ENCODE assay signal across 1 cellular context in the genomic region with DNA sequence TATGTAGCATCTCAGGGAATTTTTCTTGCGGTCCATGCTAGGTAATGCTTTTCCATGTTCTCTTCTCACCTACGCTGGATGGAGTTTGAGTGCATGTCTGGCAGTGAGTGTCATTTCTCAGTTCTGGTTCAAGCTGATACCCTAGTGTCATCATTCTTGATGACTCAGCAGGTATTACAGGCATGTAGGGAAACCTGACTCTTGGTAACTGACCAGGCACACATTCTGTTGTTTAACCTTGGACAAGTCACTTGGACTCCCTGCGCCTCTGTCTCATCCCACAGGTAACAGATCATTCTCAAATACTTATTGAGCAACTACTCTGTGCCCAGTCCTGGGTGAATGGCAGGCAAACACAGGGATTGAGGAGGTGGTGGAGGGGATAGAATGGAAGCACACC.
TF ChIP-seq lines count a peak whose summit lies in the region.

No MANE protein-coding gene starts in this region.

TF ChIP-seq in HepG2, 621 proteins besides CTCF, POLR2A, EP300 and RAD21:
- TF ChIP-seq MAFK (conservative IDR thresholded peaks at IDR 0.05 in 1 of 2, IDR thresholded peaks at IDR 0.05 in 1 of 2; ENCODE audit: low read length in 2 of 2) (peak; percentile 99), PRMT3 (CRISPR knock-in tag; IDR thresholded peaks at IDR 0.05; ENCODE audit: borderline replicate concordance, low read depth) (no peak), NCOA5 (CRISPR knock-in tag; IDR thresholded peaks at IDR 0.05) (no peak), CREB1 (IDR thresholded peaks at IDR 0.05) (peak; percentile 16; the same call in 1 of the 2 replicates), CREB1 (CRISPR knock-in tag; IDR thresholded peaks at IDR 0.05) (no peak), AKAP8 (CRISPR knock-in tag; IDR thresholded peaks at IDR 0.05) (no peak), MAFF (IDR thresholded peaks at IDR 0.05; ENCODE audit: low read depth, low read length) (peak; percentile 99)
- TF ChIP-seq, protein P1, sequence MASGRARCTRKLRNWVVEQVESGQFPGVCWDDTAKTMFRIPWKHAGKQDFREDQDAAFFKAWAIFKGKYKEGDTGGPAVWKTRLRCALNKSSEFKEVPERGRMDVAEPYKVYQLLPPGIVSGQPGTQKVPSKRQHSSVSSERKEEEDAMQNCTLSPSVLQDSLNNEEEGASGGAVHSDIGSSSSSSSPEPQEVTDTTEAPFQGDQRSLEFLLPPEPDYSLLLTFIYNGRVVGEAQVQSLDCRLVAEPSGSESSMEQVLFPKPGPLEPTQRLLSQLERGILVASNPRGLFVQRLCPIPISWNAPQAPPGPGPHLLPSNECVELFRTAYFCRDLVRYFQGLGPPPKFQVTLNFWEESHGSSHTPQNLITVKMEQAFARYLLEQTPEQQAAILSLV (CRISPR knock-in tag; IDR thresholded peaks at IDR 0.05; ENCODE audit: borderline replicate concordance) = no peak
- TF ChIP-seq, protein P2, sequence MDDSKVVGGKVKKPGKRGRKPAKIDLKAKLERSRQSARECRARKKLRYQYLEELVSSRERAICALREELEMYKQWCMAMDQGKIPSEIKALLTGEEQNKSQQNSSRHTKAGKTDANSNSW (CRISPR knock-in tag; IDR thresholded peaks at IDR 0.05; ENCODE audit: borderline replicate concordance) = no peak
- TF ChIP-seq, protein P3, sequence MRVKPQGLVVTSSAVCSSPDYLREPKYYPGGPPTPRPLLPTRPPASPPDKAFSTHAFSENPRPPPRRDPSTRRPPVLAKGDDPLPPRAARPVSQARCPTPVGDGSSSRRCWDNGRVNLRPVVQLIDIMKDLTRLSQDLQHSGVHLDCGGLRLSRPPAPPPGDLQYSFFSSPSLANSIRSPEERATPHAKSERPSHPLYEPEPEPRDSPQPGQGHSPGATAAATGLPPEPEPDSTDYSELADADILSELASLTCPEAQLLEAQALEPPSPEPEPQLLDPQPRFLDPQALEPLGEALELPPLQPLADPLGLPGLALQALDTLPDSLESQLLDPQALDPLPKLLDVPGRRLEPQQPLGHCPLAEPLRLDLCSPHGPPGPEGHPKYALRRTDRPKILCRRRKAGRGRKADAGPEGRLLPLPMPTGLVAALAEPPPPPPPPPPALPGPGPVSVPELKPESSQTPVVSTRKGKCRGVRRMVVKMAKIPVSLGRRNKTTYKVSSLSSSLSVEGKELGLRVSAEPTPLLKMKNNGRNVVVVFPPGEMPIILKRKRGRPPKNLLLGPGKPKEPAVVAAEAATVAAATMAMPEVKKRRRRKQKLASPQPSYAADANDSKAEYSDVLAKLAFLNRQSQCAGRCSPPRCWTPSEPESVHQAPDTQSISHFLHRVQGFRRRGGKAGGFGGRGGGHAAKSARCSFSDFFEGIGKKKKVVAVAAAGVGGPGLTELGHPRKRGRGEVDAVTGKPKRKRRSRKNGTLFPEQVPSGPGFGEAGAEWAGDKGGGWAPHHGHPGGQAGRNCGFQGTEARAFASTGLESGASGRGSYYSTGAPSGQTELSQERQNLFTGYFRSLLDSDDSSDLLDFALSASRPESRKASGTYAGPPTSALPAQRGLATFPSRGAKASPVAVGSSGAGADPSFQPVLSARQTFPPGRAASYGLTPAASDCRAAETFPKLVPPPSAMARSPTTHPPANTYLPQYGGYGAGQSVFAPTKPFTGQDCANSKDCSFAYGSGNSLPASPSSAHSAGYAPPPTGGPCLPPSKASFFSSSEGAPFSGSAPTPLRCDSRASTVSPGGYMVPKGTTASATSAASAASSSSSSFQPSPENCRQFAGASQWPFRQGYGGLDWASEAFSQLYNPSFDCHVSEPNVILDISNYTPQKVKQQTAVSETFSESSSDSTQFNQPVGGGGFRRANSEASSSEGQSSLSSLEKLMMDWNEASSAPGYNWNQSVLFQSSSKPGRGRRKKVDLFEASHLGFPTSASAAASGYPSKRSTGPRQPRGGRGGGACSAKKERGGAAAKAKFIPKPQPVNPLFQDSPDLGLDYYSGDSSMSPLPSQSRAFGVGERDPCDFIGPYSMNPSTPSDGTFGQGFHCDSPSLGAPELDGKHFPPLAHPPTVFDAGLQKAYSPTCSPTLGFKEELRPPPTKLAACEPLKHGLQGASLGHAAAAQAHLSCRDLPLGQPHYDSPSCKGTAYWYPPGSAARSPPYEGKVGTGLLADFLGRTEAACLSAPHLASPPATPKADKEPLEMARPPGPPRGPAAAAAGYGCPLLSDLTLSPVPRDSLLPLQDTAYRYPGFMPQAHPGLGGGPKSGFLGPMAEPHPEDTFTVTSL (CRISPR knock-in tag; IDR thresholded peaks at IDR 0.05; ENCODE audit: borderline replicate concordance) = no peak
